In genomic region chr16:57727610-57728009, GRCh38 we compare ENCODE assay signal across 19 cellular contexts. TPM values are rescaled to one million over a fixed set of nuclear protein-coding genes. Genes with fewer than 3 reads are reported as not detected.
"Had no signal": no experiment of that assay in that cellular context is flagged by ENCODE, and none has a peak within 500 bp of the region (broad histone marks: within the 10 kb centered on the region; RNA-seq: fewer than 3 reads in every experiment).

No MANE protein-coding gene starts in this region.

- H3K4me3 ChIP-seq: gastroesophageal sphincter, heart right ventricle, lung, ovary, skin epidermis, tibial nerve had no signal

- DNase-seq: activated CD4-positive, alpha-beta T cell treated with anti-CD3 and anti-CD28 coated beads, Interleukin-2, amount 10 ng/mL, durations not matched to agents 7 days and 5 days; activated CD4-positive, CD25-positive, alpha-beta regulatory T cell; activated naive CD8-positive, alpha-beta T cell treated with anti-CD3 and anti-CD28 coated beads for 36 hours; amygdala; effector memory CD8-positive, alpha-beta T cell; heart right ventricle; midbrain; ovary; stimulated activated CD4-positive, alpha-beta T cell treated with anti-CD3 and anti-CD28 coated beads, Interleukin-4, amount 100 ng/mL, for 24 hours; stimulated activated naive CD4-positive, alpha-beta T cell had no signal

- H3K27ac Mint-ChIP-seq: activated CD4-positive, alpha-beta T cell treated with anti-CD3 and anti-CD28 coated beads, Interleukin-2, amount 10 ng/mL, durations not matched to agents 7 days and 5 days; activated naive CD8-positive, alpha-beta T cell treated with anti-CD3 and anti-CD28 coated beads for 36 hours; brain; dendritic cell treated with granulocyte-macrophage colony-stimulating factor and Interleukin-4, amounts not matched to agents 40 ng/mL and 50 ng/mL, for 4 days; effector memory CD8-positive, alpha-beta T cell; T-helper 2 cell treated with Interferon-gamma antibody and Interleukin-4, amounts not matched to agents 5 μg/mL and 100 μg/mL, for 36 hours had no signal

- H3K4me1 Mint-ChIP-seq: activated CD4-positive, alpha-beta T cell treated with anti-CD3 and anti-CD28 coated beads, Interleukin-2, amount 10 ng/mL, durations not matched to agents 7 days and 5 days; activated naive CD8-positive, alpha-beta T cell treated with anti-CD3 and anti-CD28 coated beads for 36 hours; brain had no signal

- H3K4me1 ChIP-seq: gastroesophageal sphincter, heart right ventricle, tibial nerve had no signal

- ATAC-seq: effector memory CD8-positive, alpha-beta T cell; gastroesophageal sphincter; heart right ventricle had no signal

- H3K36me3 ChIP-seq: gastroesophageal sphincter, heart right ventricle, ovary, tibial nerve had no signal

- H3K9me3 ChIP-seq: gastroesophageal sphincter, ovary, tibial nerve had no signal

- H3K4me3 Mint-ChIP-seq: activated CD4-positive, alpha-beta T cell treated with anti-CD3 and anti-CD28 coated beads, Interleukin-2, amount 10 ng/mL, durations not matched to agents 7 days and 5 days; activated naive CD8-positive, alpha-beta T cell treated with anti-CD3 and anti-CD28 coated beads for 36 hours; dendritic cell treated with granulocyte-macrophage colony-stimulating factor and Interleukin-4, amounts not matched to agents 40 ng/mL and 50 ng/mL, for 4 days; effector memory CD8-positive, alpha-beta T cell; T-helper 2 cell treated with Interferon-gamma antibody and Interleukin-4, amounts not matched to agents 5 μg/mL and 100 μg/mL, for 36 hours had no signal

- H3K27ac ChIP-seq: epithelial cell of prostate, gastroesophageal sphincter, heart right ventricle, ovary, skin epidermis, tibial nerve had no signal

- H3K27me3 ChIP-seq: heart right ventricle, ovary, tibial nerve had no signal

- H3K27me3 Mint-ChIP-seq: activated CD4-positive, alpha-beta T cell treated with anti-CD3 and anti-CD28 coated beads, Interleukin-2, amount 10 ng/mL, durations not matched to agents 7 days and 5 days; activated naive CD8-positive, alpha-beta T cell treated with anti-CD3 and anti-CD28 coated beads for 36 hours; dendritic cell treated with granulocyte-macrophage colony-stimulating factor and Interleukin-4, amounts not matched to agents 40 ng/mL and 50 ng/mL, for 4 days; effector memory CD8-positive, alpha-beta T cell had no signal

- H3K36me3 Mint-ChIP-seq: brain had no signal

RNA-seq across cellular contexts. Expression of gene DRC7, which starts 33.0 kb away (rescaled TPM):
- total RNA-seq: activated CD4-positive, alpha-beta T cell treated with anti-CD3 and anti-CD28 coated beads, Interleukin-2, amount 10 ng/mL, durations not matched to agents 7 days and 5 days; activated naive CD8-positive, alpha-beta T cell treated with anti-CD3 and anti-CD28 coated beads for 36 hours; myocyte had no signal
- polyA plus RNA-seq: heart right ventricle had no signal

RNA-seq across cellular contexts. Expression of gene ADGRG3, which starts 59.5 kb away (rescaled TPM):
- total RNA-seq: activated CD4-positive, alpha-beta T cell treated with anti-CD3 and anti-CD28 coated beads, Interleukin-2, amount 10 ng/mL, durations not matched to agents 7 days and 5 days; activated naive CD8-positive, alpha-beta T cell treated with anti-CD3 and anti-CD28 coated beads for 36 hours; myocyte had no signal
